ENCODE assay signal across 8 cellular contexts in the genomic region with DNA sequence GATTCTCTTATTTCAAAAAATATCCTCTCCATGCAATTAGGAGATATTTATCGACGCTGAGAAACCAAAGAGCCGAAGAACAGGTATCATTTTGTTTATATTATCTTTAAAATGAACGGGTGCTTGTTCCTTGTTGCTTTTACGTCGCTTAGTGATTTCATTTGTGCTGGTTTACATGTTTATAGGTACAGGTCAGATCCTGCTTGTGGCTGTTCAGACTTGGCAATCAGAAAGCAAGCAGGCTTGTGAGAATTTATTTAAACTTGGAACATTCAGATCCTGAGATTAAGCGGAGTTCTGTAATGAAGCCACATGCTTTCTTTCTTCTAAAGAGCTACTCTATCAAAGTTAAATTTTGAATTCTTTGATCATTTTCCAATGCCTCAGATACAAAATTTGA. TPM values are rescaled to one million over a fixed set of nuclear protein-coding genes. Genes with fewer than 3 reads are reported as not detected.
A peak's percentile ranks its signal among the peaks of the same experiment; 100 is the strongest.
DNase-seq lines count a peak whose midpoint lies in the region; ATAC-seq and TF ChIP-seq lines count a peak whose summit lies in the region.

No MANE protein-coding gene starts in this region.

- no peak for DNase-seq in CD8-positive, alpha-beta memory T cell
- DNase-seq in Jurkat, Clone E6-1 (ENCODE audit: low read depth, low spot score): no peak
- DNase-seq in CD4-positive, alpha-beta T cell: no peak
- no peak for DNase-seq in SKM-1 (lab: John Stamatoyannopoulos, UW; ENCODE audit: unreplicated experiment)
- DNase-seq in NCI-H774 (lab: John Stamatoyannopoulos, UW): no peak
- DNase-seq in globus pallidus (ENCODE audit: low spot score): no peak

- peaks cover 7% of the 10 kb centered on the region for H3K4me1 ChIP-seq in CD8-positive, alpha-beta memory T cell (ENCODE audit: insufficient read depth, low read length)

- H3K4me3 Mint-ChIP-seq in CD8-positive, alpha-beta memory T cell: peak overlapping the region in 4 of 7 donors; percentile 22 to 57 (median 28)
- H3K4me3 Mint-ChIP-seq in brain: peak overlapping the region in 3 of 5 experiments; percentile 40 to 70 (median 59)
- peak overlapping the region in 2 of 3 experiments; percentile 56 to 72 for H3K4me3 Mint-ChIP-seq in nephron
- H3K4me3 Mint-ChIP-seq in CD4-positive, alpha-beta T cell: no peak overlapping the region

- no peaks in the 10 kb centered on the region for H3K36me3 ChIP-seq in CD8-positive, alpha-beta memory T cell (ENCODE audit: insufficient read depth, low read length)

- TF ChIP-seq CTCF in brain (conservative IDR thresholded peaks at IDR 0.05) (no peak), nephron (IDR thresholded peaks at IDR 0.05; ENCODE audit: unreplicated experiment in 3 of 3) (no peak)
- TF ChIP-seq CTCF in CD4-positive, alpha-beta T cell (IDR thresholded peaks at IDR 0.05): no peak

- no peaks in the 10 kb centered on the region for H3K27me3 ChIP-seq in CD8-positive, alpha-beta memory T cell (ENCODE audit: insufficient read depth, low read length, poor library complexity, severe bottlenecking)
- H3K27me3 ChIP-seq in CD4-positive, alpha-beta T cell (ENCODE audit: control insufficient read depth, insufficient read depth, low read length): no peaks in the 10 kb centered on the region

- ATAC-seq in CD4-positive, alpha-beta T cell (ENCODE audit: poor library complexity): no peak

- peak overlapping the region; percentile 48 for H3K27ac ChIP-seq in CD8-positive, alpha-beta memory T cell (ENCODE audit: low read depth, low read length)
- no peak overlapping the region for H3K27ac ChIP-seq in CD4-positive, alpha-beta T cell (ENCODE audit: low read depth, low read length)

- H3K27ac Mint-ChIP-seq in CD8-positive, alpha-beta memory T cell: peak overlapping the region in 3 of 8 donors; percentile 13 to 62 (median 45)
- H3K27ac Mint-ChIP-seq in brain: peak overlapping the region in 3 of 5 experiments; percentile 60 to 92 (median 78)
- peak overlapping the region in 2 of 3 experiments; percentile 26 to 53 for H3K27ac Mint-ChIP-seq in nephron
- no peak overlapping the region for H3K27ac Mint-ChIP-seq in CD4-positive, alpha-beta T cell

- H3K9me3 ChIP-seq in CD8-positive, alpha-beta memory T cell (ENCODE audit: low read length): no peaks in the 10 kb centered on the region
- no peaks in the 10 kb centered on the region for H3K9me3 ChIP-seq in CD4-positive, alpha-beta T cell (ENCODE audit: control insufficient read depth, low read length)

- no peaks in the 10 kb centered on the region for H3K36me3 Mint-ChIP-seq in CD8-positive, alpha-beta memory T cell
- H3K36me3 Mint-ChIP-seq in brain (no peaks in the 10 kb centered on the region), nephron (ENCODE audit: low read depth) (no peaks in the 10 kb centered on the region)
- H3K36me3 Mint-ChIP-seq in CD4-positive, alpha-beta T cell (ENCODE audit: low read depth): no peaks in the 10 kb centered on the region

- intact Hi-C loops in CD4-positive, alpha-beta T cell (cut with DNase I, micrococcal nuclease): loop anchor here in 1 of 2 experiments (5.0 kb wide), 1 partner anchor 41 kb away; the partner anchor contains the start of gene ATP2C1

- no peak overlapping the region for H3K4me3 ChIP-seq in CD8-positive, alpha-beta memory T cell (ENCODE audit: low read length)
- H3K4me3 ChIP-seq in Jurkat, Clone E6-1 (ENCODE audit: low read length): peak overlapping the region; percentile 45

- peaks cover 4 to 8% of the 10 kb centered on the region in 2 donors for H3K27me3 Mint-ChIP-seq in CD8-positive, alpha-beta memory T cell
- H3K27me3 Mint-ChIP-seq in brain (peaks cover 4% of the 10 kb centered on the region), nephron (ENCODE audit: low read depth) (peaks cover 5% of the 10 kb centered on the region)
- peaks cover 6% of the 10 kb centered on the region for H3K27me3 Mint-ChIP-seq in CD4-positive, alpha-beta T cell

- POLR2A ChIA-PET in CD8-positive, alpha-beta memory T cell (lab: Charles Lee): no interaction called here
- POLR2A ChIA-PET in CD4-positive, alpha-beta T cell (lab: Charles Lee): interaction anchor here (0.9 to 2.1 kb wide), 3 partner anchors 11 to 45 kb away, joined by 3 to 9 read pairs (median 3); partner anchors contain the start of gene ATP2C1

- peaks cover 12 to 22% (median 18%) of the 10 kb centered on the region in 3 donors for H3K4me1 Mint-ChIP-seq in CD8-positive, alpha-beta memory T cell
- H3K4me1 Mint-ChIP-seq in brain: peaks cover 34% of the 10 kb centered on the region
- H3K4me1 Mint-ChIP-seq in nephron: peaks cover 18% of the 10 kb centered on the region
- peaks cover 14% of the 10 kb centered on the region for H3K4me1 Mint-ChIP-seq in CD4-positive, alpha-beta T cell (ENCODE audit: low read depth)

- H3K9me3 Mint-ChIP-seq in CD8-positive, alpha-beta memory T cell: no peaks in the 10 kb centered on the region
- H3K9me3 Mint-ChIP-seq in brain: no peaks in the 10 kb centered on the region
- no peaks in the 10 kb centered on the region for H3K9me3 Mint-ChIP-seq in nephron
- H3K9me3 Mint-ChIP-seq in CD4-positive, alpha-beta T cell: no peaks in the 10 kb centered on the region

- CTCF ChIA-PET in CD8-positive, alpha-beta memory T cell (lab: Charles Lee): no interaction called here
- CTCF ChIA-PET in CD4-positive, alpha-beta T cell (lab: Charles Lee): interaction anchor here (1.4 kb wide), 1 partner anchor 43 kb away, joined by 5 read pairs; the partner anchor contains the start of gene ATP2C1

RNA-seq across cellular contexts. Expression of gene ATP2C1, which starts 43.0 kb away (rescaled TPM):
- total RNA-seq in CD8-positive, alpha-beta memory T cell: 10 to 100 TPM; 68.4 to 71.7 TPM
- 15.0 TPM for polyA plus RNA-seq in CD8-positive, alpha-beta memory T cell
- 68.4 TPM for polyA plus RNA-seq in Jurkat, Clone E6-1 (2012; ENCODE audit: insufficient read depth, insufficient read length)
- polyA plus RNA-seq in brain (ENCODE audit: insufficient read depth, low read depth, low replicate concordance): 92.0 TPM
- 10 to 100 TPM; 40.9 to 44.0 TPM for total RNA-seq in CD4-positive, alpha-beta T cell
